Comparison of ENCODE assay signal across 6 cellular contexts in the genomic region with DNA sequence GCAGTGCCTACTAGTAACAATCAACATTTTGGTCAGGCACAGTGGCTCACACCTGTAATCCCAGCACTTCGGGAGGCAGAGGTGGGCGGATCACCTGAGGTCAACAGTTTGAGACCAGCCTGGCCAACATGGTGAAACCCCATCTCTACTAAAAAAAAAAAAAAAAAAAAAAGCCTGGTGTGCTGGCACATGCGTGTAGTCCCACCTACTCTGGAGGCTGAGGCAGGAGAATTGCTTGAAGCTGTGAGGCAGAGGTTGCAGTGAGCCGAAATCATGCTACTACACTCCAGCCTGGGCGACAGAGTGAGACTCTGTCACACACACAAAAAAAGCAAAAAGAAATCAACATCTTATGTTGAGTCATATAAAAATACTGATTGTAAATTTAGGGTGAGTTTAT.
DNase-seq lines count a peak whose midpoint lies in the region; TF ChIP-seq lines count a peak whose summit lies in the region.
"Not testable (repeated sequence)": the region's sequence is repeated elsewhere in the genome, so short reads cannot be mapped to it uniquely, and the experiment has no call there.

No MANE protein-coding gene starts in this region.

- not testable (repeated sequence) for H3K9me3 ChIP-seq in HEK293 (ENCODE audit: control insufficient read depth, insufficient read depth, low read depth, low read length)

- peaks cover 14% of the 10 kb centered on the region for H3K9me3 Mint-ChIP-seq in glutamatergic neuron (ENCODE audit: unreplicated experiment)
- H3K9me3 Mint-ChIP-seq in mesothelial cell of epicardium; progenitor cell of endocrine pancreas (ENCODE audit: low read depth): not testable (repeated sequence)

- CTCF ChIA-PET in HEK293 (lab: Yijun Ruan, JAX), result not testable (repeated sequence)

- peak overlapping the region; percentile 80 for H3K27ac Mint-ChIP-seq in glutamatergic neuron (ENCODE audit: unreplicated experiment)
- H3K27ac Mint-ChIP-seq in mesothelial cell of epicardium, result peak overlapping the region; percentile 88
- peak overlapping the region; percentile 49 for H3K27ac Mint-ChIP-seq in progenitor cell of endocrine pancreas

- H3K27me3 Mint-ChIP-seq in glutamatergic neuron (ENCODE audit: unreplicated experiment); mesothelial cell of epicardium (ENCODE audit: low read depth); progenitor cell of endocrine pancreas: not testable (repeated sequence)

- peak; percentile 71 for DNase-seq in NCI-H69 (lab: John Stamatoyannopoulos, UW)
- not testable (repeated sequence) for DNase-seq in dorsolateral prefrontal cortex; glutamatergic neuron; mesothelial cell of epicardium (ENCODE audit: low spot score in 2 of 2, unreplicated experiment in 2 of 2); progenitor cell of endocrine pancreas (ENCODE audit: low spot score, unreplicated experiment)

- peaks cover 15% of the 10 kb centered on the region; the same call in 1 of the 2 replicates for H3K4me1 ChIP-seq in HEK293 (ENCODE audit: control insufficient read depth, insufficient read depth, low read length)

- not testable (repeated sequence) for H3K27me3 ChIP-seq in dorsolateral prefrontal cortex

- not testable (repeated sequence) for H3K36me3 Mint-ChIP-seq in glutamatergic neuron (ENCODE audit: unreplicated experiment); mesothelial cell of epicardium; progenitor cell of endocrine pancreas (ENCODE audit: insufficient read depth)

- not testable (repeated sequence) for H3K36me3 ChIP-seq in HEK293 (ENCODE audit: control insufficient read depth in 2 of 2, insufficient read depth in 1 of 2, low read length in 2 of 2)

- peak overlapping the region; percentile 24; the same call in 1 of the 2 replicates for H3K27ac ChIP-seq in HEK293 (ENCODE audit: extremely low read depth, low read depth, low read length)
- H3K27ac ChIP-seq in dorsolateral prefrontal cortex, result peak overlapping the region in 34 of 59 donors; percentile 3 to 92 (median 54)

- peak overlapping the region; percentile 34 for H3K4me3 Mint-ChIP-seq in glutamatergic neuron (ENCODE audit: unreplicated experiment)
- not testable (repeated sequence) for H3K4me3 Mint-ChIP-seq in mesothelial cell of epicardium; progenitor cell of endocrine pancreas (ENCODE audit: low read depth)

- POLR2A ChIA-PET in HEK293 (lab: Yijun Ruan, JAX), result not testable (repeated sequence)

- not testable (repeated sequence) for TF ChIP-seq CTCF in HEK293 (tag by site-specific recombination; IDR thresholded peaks at IDR 0.05); dorsolateral prefrontal cortex (IDR thresholded peaks at IDR 0.05 in 54 of 56, conservative IDR thresholded peaks at IDR 0.05 in 2 of 56; ENCODE audit: low read depth in 1 of 56, partially characterized antibody in 56 of 56); glutamatergic neuron (IDR thresholded peaks at IDR 0.05; ENCODE audit: partially characterized antibody, unreplicated experiment); mesothelial cell of epicardium (IDR thresholded peaks at IDR 0.05; ENCODE audit: unreplicated experiment); progenitor cell of endocrine pancreas (IDR thresholded peaks at IDR 0.05; ENCODE audit: unreplicated experiment)

- peaks cover 44% of the 10 kb centered on the region for H3K4me1 Mint-ChIP-seq in glutamatergic neuron (ENCODE audit: low read depth, unreplicated experiment)
- peaks cover 65% of the 10 kb centered on the region for H3K4me1 Mint-ChIP-seq in mesothelial cell of epicardium
- H3K4me1 Mint-ChIP-seq in progenitor cell of endocrine pancreas (ENCODE audit: low read depth), result peaks cover 22% of the 10 kb centered on the region

- intact Hi-C loops in dorsolateral prefrontal cortex (cut with DNase I), result loop anchor here in 1 of 2 donors (10.0 kb wide), 1 partner anchor 290 kb away; no protein-coding TSS in a partner anchor

- H3K4me3 ChIP-seq in HEK293 (ENCODE audit: low read depth, low read length), result not testable (repeated sequence)
- peak overlapping the region in 22 of 59 donors; percentile 0 to 51 (median 30) for H3K4me3 ChIP-seq in dorsolateral prefrontal cortex
